17 cellular contexts compared by ENCODE assay signal in the genomic region with DNA sequence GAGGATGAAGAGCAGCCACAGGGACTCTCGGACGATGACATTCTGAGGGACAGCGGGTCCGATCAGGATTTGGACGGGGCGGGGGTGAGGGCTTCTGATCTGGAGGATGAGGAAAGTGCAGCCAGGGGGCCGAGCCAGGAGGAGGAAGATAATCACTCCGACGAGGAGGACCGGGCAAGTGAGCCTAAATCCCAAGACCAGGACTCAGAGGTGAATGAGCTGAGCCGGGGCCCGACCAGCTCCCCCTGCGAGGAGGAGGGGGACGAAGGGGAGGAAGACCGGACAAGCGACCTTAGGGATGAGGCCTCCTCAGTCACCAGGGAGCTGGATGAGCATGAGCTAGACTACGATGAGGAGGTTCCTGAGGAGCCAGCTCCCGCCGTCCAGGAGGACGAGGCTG. TPM values are rescaled to one million over a fixed set of nuclear protein-coding genes. Genes with fewer than 3 reads are reported as not detected.
A peak's percentile ranks its signal among the peaks of the same experiment; 100 is the strongest.
DNase-seq lines count a peak whose midpoint lies in the region; ATAC-seq, FAIRE-seq and TF ChIP-seq lines count a peak whose summit lies in the region.
"Had no signal": no experiment of that assay in that cellular context is flagged by ENCODE, and none has a peak within 500 bp of the region (broad histone marks: within the 10 kb centered on the region; RNA-seq: fewer than 3 reads in every experiment).

No MANE protein-coding gene starts in this region.

- no peak for TF ChIP-seq CTCF in K562 (IDR thresholded peaks at IDR 0.05 in 2 of 3, conservative IDR thresholded peaks at IDR 0.05 in 1 of 3; ENCODE audit: insufficient read depth in 2 of 3, low read depth in 1 of 3, low read length in 3 of 3)

- H3K27ac ChIP-seq in K562 (ENCODE audit: extremely low read depth, low read depth, low read length) = no peak overlapping the region
- H3K27ac ChIP-seq: HL-60, Peyer's patch had no signal

- POLR2A ChIA-PET in activated CD4-positive, alpha-beta T cell treated with anti-CD3 and anti-CD28 coated beads for 36 hours (lab: Charles Lee) = interaction anchor here (0.6 kb wide), 1 partner anchor 670 kb away, joined by 6 read pairs; no protein-coding TSS in a partner anchor
- POLR2A ChIA-PET in K562 (lab: Yijun Ruan, JAX) = interaction anchor here (1.1 to 2.1 kb wide), 2 partner anchors 16 to 19 kb away, joined by 3 to 5 read pairs; no protein-coding TSS in a partner anchor

- H3K4me1 ChIP-seq in K562 (replicated peaks in 1 of 2; ENCODE audit: control insufficient read depth in 2 of 2, insufficient read depth in 2 of 2, low read length in 2 of 2) = peaks cover 0 to 3% of the 10 kb centered on the region in 2 experiments; a peak in 3 of 5 replicates

- BruUV-seq in K562 (replicated peaks; lab: Mats Ljungman, UMichigan) = TSS peak; percentile 16

- H3K4me3 ChIP-seq in K562 = no peak overlapping the region
- H3K4me3 ChIP-seq: Peyer's patch had no signal

- peaks cover 48% of the 10 kb centered on the region for H3K4me1 Mint-ChIP-seq in activated CD4-positive, alpha-beta T cell treated with anti-CD3 and anti-CD28 coated beads for 36 hours
- H3K4me1 Mint-ChIP-seq in stimulated activated naive CD8-positive, alpha-beta T cell treated with anti-CD3 and anti-CD28 coated beads, Interleukin-15, Interleukin-2, amounts not matched to agents 100 ng/mL and 50 ng/mL, for 24 hours (ENCODE audit: low read depth) = peaks cover 42% of the 10 kb centered on the region

- peaks cover 6% of the 10 kb centered on the region for H3K9me1 ChIP-seq in K562 (ENCODE audit: control insufficient read depth, insufficient read depth, low read length)

- no peak overlapping the region for H2AFZ ChIP-seq in K562 (ENCODE audit: low read depth, low read length)

- in situ Hi-C loops in K562 (cut with MboI) = no loop called here

- no peak for TF ChIP-seq POLR2A in K562 (conservative IDR thresholded peaks at IDR 0.05)

- no peak for DNase-seq in activated CD4-positive, alpha-beta T cell treated with anti-CD3 and anti-CD28 coated beads for 36 hours
- DNase-seq in activated CD4-positive, alpha-beta T cell treated with anti-CD3 and anti-CD28 coated beads, Interleukin-2, amount 50 U/mL, for 4 hours = no peak
- no peak for DNase-seq in stimulated activated naive CD8-positive, alpha-beta T cell treated with anti-CD3 and anti-CD28 coated beads, Interleukin-15, Interleukin-2, amounts not matched to agents 100 U/mL and 50 U/mL, for 24 hours
- no peak for DNase-seq in K562 (ENCODE audit: extremely low read depth in 1 of 4, low spot score in 3 of 4)
- no peak for DNase-seq in cerebellum (ENCODE audit: low spot score)
- DNase-seq in HCEC 1CT = no peak
- no peak for DNase-seq in dedifferentiated amniotic fluid mesenchymal stem cell (ENCODE audit: extremely low spot score)
- DNase-seq: DMS153, GDM1, H9, NCI-H1105, NCI-H2081 treated with DMSO at 0.1 percent for 48 hours, NCI-H446 treated with DMSO at 0.1 percent for 48 hours, Peyer's patch had no signal

- H3K36me3 ChIP-seq in K562 (ENCODE audit: control insufficient read depth, insufficient read depth, low read length) = peaks cover 92% of the 10 kb centered on the region

- H3K27me3 ChIP-seq in K562 (ENCODE audit: control insufficient read depth in 2 of 2, insufficient read depth in 2 of 2, low read length in 2 of 2) = no peaks in the 10 kb centered on the region
- H3K27me3 ChIP-seq: Peyer's patch had no signal

- no peak for TF ChIP-seq RAD21 in K562 (CRISPR knock-in tag; conservative IDR thresholded peaks at IDR 0.05 in 1 of 2, IDR thresholded peaks at IDR 0.05 in 1 of 2)

- no peak for FAIRE-seq in K562 (lab: Jason Lieb, UNC)

- intact Hi-C loops in activated CD4-positive, alpha-beta T cell treated with anti-CD3 and anti-CD28 coated beads for 36 hours (cut with DNase I, micrococcal nuclease) = loop anchor here (10.0 kb wide), 2 partner anchors 622 to 638 kb away; a partner anchor contains a TSS
- intact Hi-C loops in K562 (cut with micrococcal nuclease) = no loop called here

- no peak for TF ChIP-seq EP300 in K562 (IDR thresholded peaks at IDR 0.05; ENCODE audit: low read length)

- CTCF ChIA-PET in activated CD4-positive, alpha-beta T cell treated with anti-CD3 and anti-CD28 coated beads for 36 hours (lab: Charles Lee) = no interaction called here
- CTCF ChIA-PET in K562 (lab: Yijun Ruan, JAX; ENCODE audit: low intra/inter-chr PET ratio) = no interaction called here

- 93% methylated on average over 17 of the region's 20 CpGs for WGBS in K562 (ENCODE audit: insufficient coverage, low coverage, missing lambda C conversion rate)

- no peak for ATAC-seq in activated CD4-positive, alpha-beta T cell treated with anti-CD3 and anti-CD28 coated beads for 36 hours
- no peak for ATAC-seq in stimulated activated naive CD8-positive, alpha-beta T cell treated with anti-CD3 and anti-CD28 coated beads, Interleukin-15, Interleukin-2, amounts not matched to agents 100 U/mL and 50 U/mL, for 24 hours
- ATAC-seq in K562 = no peak

- H4K20me1 ChIP-seq in K562 (replicated peaks; ENCODE audit: control insufficient read depth, insufficient read depth, low read length) = peaks cover 26% of the 10 kb centered on the region

- H3K79me2 ChIP-seq in K562 (ENCODE audit: control insufficient read depth, insufficient read depth, low read length) = peaks cover 87% of the 10 kb centered on the region

- H3K9ac ChIP-seq in K562 (ENCODE audit: insufficient read depth in 1 of 2, low read depth in 2 of 2, low read length in 2 of 2) = peak overlapping the region in 1 of 2 experiments; percentile 31; a peak in 2 of 4 replicates

- no peaks in the 10 kb centered on the region for H3K9me3 Mint-ChIP-seq in activated CD4-positive, alpha-beta T cell treated with anti-CD3 and anti-CD28 coated beads for 36 hours (ENCODE audit: low read depth)
- H3K9me3 Mint-ChIP-seq in stimulated activated naive CD8-positive, alpha-beta T cell treated with anti-CD3 and anti-CD28 coated beads, Interleukin-15, Interleukin-2, amounts not matched to agents 100 ng/mL and 50 ng/mL, for 24 hours = no peaks in the 10 kb centered on the region
- H3K9me3 Mint-ChIP-seq: H9 had no signal

- H3K36me3 Mint-ChIP-seq in activated CD4-positive, alpha-beta T cell treated with anti-CD3 and anti-CD28 coated beads for 36 hours (ENCODE audit: low read depth) = peaks cover 56% of the 10 kb centered on the region
- peaks cover 67% of the 10 kb centered on the region for H3K36me3 Mint-ChIP-seq in stimulated activated naive CD8-positive, alpha-beta T cell treated with anti-CD3 and anti-CD28 coated beads, Interleukin-15, Interleukin-2, amounts not matched to agents 100 ng/mL and 50 ng/mL, for 24 hours (ENCODE audit: low read depth)

- no peaks in the 10 kb centered on the region for H3K27me3 Mint-ChIP-seq in activated CD4-positive, alpha-beta T cell treated with anti-CD3 and anti-CD28 coated beads for 36 hours
- no peaks in the 10 kb centered on the region for H3K27me3 Mint-ChIP-seq in stimulated activated naive CD8-positive, alpha-beta T cell treated with anti-CD3 and anti-CD28 coated beads, Interleukin-15, Interleukin-2, amounts not matched to agents 100 ng/mL and 50 ng/mL, for 24 hours
- H3K27me3 Mint-ChIP-seq: B cell had no signal

- no peak overlapping the region for H3K4me2 ChIP-seq in K562 (ENCODE audit: insufficient read depth, low read length)

- no peaks in the 10 kb centered on the region for H3K9me3 ChIP-seq in K562 (replicated peaks; ENCODE audit: control insufficient read depth, insufficient read depth, low read depth, low read length)
- H3K9me3 ChIP-seq: Peyer's patch had no signal

- H3K4me3 Mint-ChIP-seq in activated CD4-positive, alpha-beta T cell treated with anti-CD3 and anti-CD28 coated beads for 36 hours = no peak overlapping the region
- no peak overlapping the region for H3K4me3 Mint-ChIP-seq in stimulated activated naive CD8-positive, alpha-beta T cell treated with anti-CD3 and anti-CD28 coated beads, Interleukin-15, Interleukin-2, amounts not matched to agents 100 ng/mL and 50 ng/mL, for 24 hours
- H3K4me3 Mint-ChIP-seq: B cell, H9 had no signal

- peak overlapping the region; percentile 58 for H3K27ac Mint-ChIP-seq in activated CD4-positive, alpha-beta T cell treated with anti-CD3 and anti-CD28 coated beads for 36 hours
- peak overlapping the region; percentile 47 for H3K27ac Mint-ChIP-seq in stimulated activated naive CD8-positive, alpha-beta T cell treated with anti-CD3 and anti-CD28 coated beads, Interleukin-15, Interleukin-2, amounts not matched to agents 100 ng/mL and 50 ng/mL, for 24 hours
- H3K27ac Mint-ChIP-seq: B cell had no signal

TF ChIP-seq in K562, 482 proteins besides CTCF, POLR2A, EP300 and RAD21:
- peak; percentile 32; the same call in 1 of the 2 replicates for TF ChIP-seq POLR2G (IDR thresholded peaks at IDR 0.05; ENCODE audit: low read depth, low read length)
- no peak for TF ChIP-seq NFYB (IDR thresholded peaks at IDR 0.05; ENCODE audit: extremely low read depth, insufficient read length)
- TF ChIP-seq RBFOX2 (IDR thresholded peaks at IDR 0.05; ENCODE audit: low read depth, low read length) = peak; percentile 44

RNA-seq across cellular contexts. Expression of a gene that starts 7.0 kb away (rescaled TPM):
- 10 to 100 TPM; 70.0 to 76.4 TPM for total RNA-seq in activated CD4-positive, alpha-beta T cell treated with anti-CD3 and anti-CD28 coated beads for 36 hours
- total RNA-seq in K562 (2011; cell fraction: chromatin; rRNA removed; ENCODE audit: low replicate concordance) = 74.4 and 112 TPM in 2 replicates
- 51.3 and 61.4 TPM in 2 replicates for total RNA-seq in K562 (2011; cell fraction: nucleolus; rRNA removed)
- total RNA-seq in K562 (2011; cell fraction: nucleoplasm; rRNA removed) = 61.1 and 63.4 TPM in 2 replicates
- total RNA-seq in K562 (2014; rRNA removed) (26.9 and 35.1 TPM in 2 replicates), K562 (2014; rRNA removed; fragmentation: Illumina TruSeq; extraction: Trizol) (16.0 and 16.3 TPM in 2 replicates), K562 (2015; rRNA removed; fragmentation: Illumina TruSeq; extraction: Trizol) (31.1 and 33.9 TPM in 2 replicates), K562 (2021) (81.3 and 88.7 TPM in 2 replicates), cerebellum (17.9 TPM)
- polyA plus RNA-seq in K562 (2011; rRNA removed) (12.5 and 15.8 TPM in 2 replicates), K562 (2014; fragmentation: Illumina TruSeq; extraction: Trizol) (60.7 and 65.3 TPM in 2 replicates), K562 (2014; fragmentation: Nextera tagmentation; extraction: Ambion mirVana) (1 to 10 TPM; 1.7 to 2.0 TPM), K562 (2014; rRNA removed) (37.1 and 49.2 TPM in 2 replicates)
- 10.1 and 15.8 TPM in 2 replicates for polyA plus RNA-seq in K562 (2011; cell fraction: cytosol; rRNA removed)
- polyA plus RNA-seq in K562 (2011; cell fraction: nucleus; rRNA removed) = 43.3 and 65.6 TPM in 2 replicates
- 57.6 and 59.2 TPM in 2 replicates for polyA plus RNA-seq in K562 (2012)
- polyA minus RNA-seq in K562 (2011; rRNA and poly(A)+ RNA removed) = 7.9 and 9.1 TPM in 2 replicates
- 23.7 and 30.6 TPM in 2 replicates for polyA minus RNA-seq in K562 (2011; cell fraction: cytosol; rRNA and poly(A)+ RNA removed)
- 17.5 and 19.1 TPM in 2 replicates for polyA minus RNA-seq in K562 (2011; cell fraction: nucleus; rRNA and poly(A)+ RNA removed)
